Comparison of ENCODE assay signal across 19 cellular contexts in genomic region chr2:225310745-225311144, GRCh38.
"Had no signal": no experiment of that assay in that cellular context is flagged by ENCODE, and none has a peak within 500 bp of the region (broad histone marks: within the 10 kb centered on the region; RNA-seq: fewer than 3 reads in every experiment).

No MANE protein-coding gene starts in this region.

- H3K9me3 Mint-ChIP-seq: activated B cell treated with CpG ODN at 0.5 μM for 24 hours; activated CD8-positive, alpha-beta T cell treated with anti-CD3 and anti-CD28 coated beads for 36 hours; activated naive CD8-positive, alpha-beta T cell treated with anti-CD3 and anti-CD28 coated beads for 36 hours; activated T-helper 17 cell treated with anti-CD3 and anti-CD28 coated beads, Interleukin-2, amount 50 U/mL, for 72 hours; effector memory CD8-positive, alpha-beta T cell; memory B cell; stimulated activated naive CD8-positive, alpha-beta T cell treated with anti-CD3 and anti-CD28 coated beads, Interleukin-15, amount 100 ng/mL, for 72 hours had no signal

- H3K4me3 Mint-ChIP-seq: activated B cell treated with CpG ODN at 0.5 μM for 24 hours; activated CD8-positive, alpha-beta T cell treated with anti-CD3 and anti-CD28 coated beads for 36 hours; activated naive CD8-positive, alpha-beta T cell treated with anti-CD3 and anti-CD28 coated beads for 36 hours; activated T-helper 17 cell treated with anti-CD3 and anti-CD28 coated beads, Interleukin-2, amount 50 U/mL, for 72 hours; effector memory CD8-positive, alpha-beta T cell; memory B cell; stimulated activated naive CD8-positive, alpha-beta T cell treated with anti-CD3 and anti-CD28 coated beads, Interleukin-15, amount 100 ng/mL, for 72 hours had no signal

- H3K4me1 Mint-ChIP-seq: activated B cell treated with CpG ODN at 0.5 μM for 24 hours; activated naive CD8-positive, alpha-beta T cell treated with anti-CD3 and anti-CD28 coated beads for 36 hours; activated T-helper 17 cell treated with anti-CD3 and anti-CD28 coated beads, Interleukin-2, amount 50 U/mL, for 72 hours; memory B cell; stimulated activated naive CD8-positive, alpha-beta T cell treated with anti-CD3 and anti-CD28 coated beads, Interleukin-15, amount 100 ng/mL, for 72 hours had no signal

- H3K27ac Mint-ChIP-seq: activated B cell treated with CpG ODN at 0.5 μM for 24 hours; activated CD8-positive, alpha-beta T cell treated with anti-CD3 and anti-CD28 coated beads for 36 hours; activated naive CD8-positive, alpha-beta T cell treated with anti-CD3 and anti-CD28 coated beads for 36 hours; activated T-helper 17 cell treated with anti-CD3 and anti-CD28 coated beads, Interleukin-2, amount 50 U/mL, for 72 hours; effector memory CD8-positive, alpha-beta T cell; memory B cell; stimulated activated naive CD8-positive, alpha-beta T cell treated with anti-CD3 and anti-CD28 coated beads, Interleukin-15, amount 100 ng/mL, for 72 hours had no signal

- H3K36me3 Mint-ChIP-seq: activated naive CD8-positive, alpha-beta T cell treated with anti-CD3 and anti-CD28 coated beads for 36 hours; memory B cell had no signal

- H3K4me1 ChIP-seq: body of pancreas, esophagus squamous epithelium, prostate gland had no signal

- H3K27ac ChIP-seq: body of pancreas, esophagus squamous epithelium, prostate gland, skin epidermis had no signal

- ATAC-seq: activated CD8-positive, alpha-beta T cell treated with anti-CD3 and anti-CD28 coated beads for 36 hours; activated T-helper 17 cell treated with anti-CD3 and anti-CD28 coated beads, Interleukin-2, amount 50 U/mL, for 72 hours; body of pancreas; effector memory CD8-positive, alpha-beta T cell; right cardiac atrium; stimulated activated naive CD8-positive, alpha-beta T cell treated with anti-CD3 and anti-CD28 coated beads, Interleukin-15, amount 100 ng/mL, for 72 hours had no signal

- H3K27me3 ChIP-seq: body of pancreas, esophagus squamous epithelium had no signal

- H3K4me3 ChIP-seq: body of pancreas, esophagus squamous epithelium, prostate gland, skin epidermis had no signal

- H3K27me3 Mint-ChIP-seq: activated CD8-positive, alpha-beta T cell treated with anti-CD3 and anti-CD28 coated beads for 36 hours; activated naive CD8-positive, alpha-beta T cell treated with anti-CD3 and anti-CD28 coated beads for 36 hours; activated T-helper 17 cell treated with anti-CD3 and anti-CD28 coated beads, Interleukin-2, amount 50 U/mL, for 72 hours; stimulated activated naive CD8-positive, alpha-beta T cell treated with anti-CD3 and anti-CD28 coated beads, Interleukin-15, amount 100 ng/mL, for 72 hours had no signal

- H3K36me3 ChIP-seq: esophagus squamous epithelium, prostate gland had no signal

- H3K9me3 ChIP-seq: body of pancreas, esophagus squamous epithelium, prostate gland had no signal

- DNase-seq: activated B cell treated with CpG ODN at 0.5 μM for 24 hours; activated CD4-positive, alpha-beta T cell treated with anti-CD3 and anti-CD28 coated beads for 4 hours; activated CD8-positive, alpha-beta T cell treated with anti-CD3 and anti-CD28 coated beads for 36 hours; activated naive CD4-positive, alpha-beta T cell; activated naive CD8-positive, alpha-beta T cell treated with anti-CD3 and anti-CD28 coated beads for 36 hours; activated T-cell treated with anti-CD3 and anti-CD28 coated beads, Interleukin-2, amount 50 U/mL, for 1 hour; amygdala; body of pancreas; effector memory CD8-positive, alpha-beta T cell; esophagus squamous epithelium; occipital lobe; right cardiac atrium; stimulated activated CD4-positive, alpha-beta T cell treated with anti-CD3 and anti-CD28 coated beads, Interleukin-2, amount 100 ng/mL, for 48 hours; stimulated activated naive CD8-positive, alpha-beta T cell treated with anti-CD3 and anti-CD28 coated beads, Interleukin-15, amount 100 ng/mL, for 72 hours; trophoblast cell had no signal
